In genomic region chr7:141427134-141427533, GRCh38 we compare ENCODE assay signal across 39 cellular contexts.
"Had no signal": no experiment of that assay in that cellular context is flagged by ENCODE, and none has a peak within 500 bp of the region (broad histone marks: within the 10 kb centered on the region; RNA-seq: fewer than 3 reads in every experiment).

No MANE protein-coding gene starts in this region.

- H3K27ac ChIP-seq: adrenal gland, ascending aorta, body of pancreas, brain microvascular endothelial cell, breast epithelium, cardiac muscle cell had no signal

- H3K27me3 Mint-ChIP-seq: brain had no signal

- H3K36me3 ChIP-seq: adrenal gland, ascending aorta, brain microvascular endothelial cell, breast epithelium, cardiac muscle cell had no signal

- H3K27ac Mint-ChIP-seq: activated naive CD4-positive, alpha-beta T cell treated with anti-CD3 and anti-CD28 coated beads for 36 hours; activated naive CD4-positive, alpha-beta T cell treated with anti-CD3 and anti-CD28 coated beads, Interleukin-2, amount 10 ng/mL, durations not matched to agents 7 days and 5 days; activated naive CD4-positive, alpha-beta T cell treated with anti-CD3 and anti-CD28 coated beads, Interleukin-2, amount 50 U/mL, for 24 hours; activated naive CD4-positive, alpha-beta T cell treated with anti-CD3 and anti-CD28 coated beads, Interleukin-2, amount 50 U/mL, for 72 hours; activated naive CD8-positive, alpha-beta T cell; activated naive CD8-positive, alpha-beta T cell treated with anti-CD3 and anti-CD28 coated beads for 36 hours; activated naive CD8-positive, alpha-beta T cell treated with anti-CD3 and anti-CD28 coated beads, Interleukin-2, amount 10 ng/mL, durations not matched to agents 7 days and 5 days; activated naive CD8-positive, alpha-beta T cell treated with anti-CD3 and anti-CD28 coated beads, Interleukin-2, amount 50 U/mL, for 24 hours; activated T-cell treated with anti-CD3 and anti-CD28 coated beads, Interleukin-2, amount 50 U/mL, for 24 hours; activated T-cell treated with anti-CD3 and anti-CD28 coated beads, Interleukin-2, amount 50 U/mL, for 72 hours; activated T-helper 1 cell treated with anti-CD3 and anti-CD28 coated beads, Interleukin-12 subunit alpha, Interleukin-12 subunit beta, Interleukin-2, Interleukin-4 antibody, amounts not matched to agents 30 ng/mL and 10 ng/mL and 1 ng/mL, durations not matched to agents 14 hours and 24 hours and 36 hours; activated T-helper 17 cell treated with anti-CD3 and anti-CD28 coated beads, Interleukin-2, amount 50 U/mL, for 72 hours; activated T-helper 2 cell treated with anti-CD3 and anti-CD28 coated beads, Interferon-gamma antibody, Interleukin-2, Interleukin-4, amounts not matched to agents 10 μg/mL and 5 μg/mL and 100 μg/mL, durations not matched to agents 14 hours and 24 hours and 36 hours; brain had no signal

- H3K4me3 ChIP-seq: adrenal gland, ascending aorta, body of pancreas, breast epithelium, cardiac muscle cell had no signal

- H3K27me3 ChIP-seq: adrenal gland, ascending aorta, body of pancreas, brain microvascular endothelial cell, breast epithelium, cardiac muscle cell had no signal

- FAIRE-seq: astrocyte, bronchial epithelial cell had no signal

- H3K4me1 ChIP-seq: adrenal gland, ascending aorta, body of pancreas, breast epithelium had no signal

- ATAC-seq: activated naive CD4-positive, alpha-beta T cell treated with anti-CD3 and anti-CD28 coated beads, Interleukin-2, amount 50 U/mL, for 72 hours; activated naive CD8-positive, alpha-beta T cell treated with anti-CD3 and anti-CD28 coated beads, Interleukin-2, amount 50 U/mL, for 24 hours; activated T-cell treated with anti-CD3 and anti-CD28 coated beads, Interleukin-2, amount 50 U/mL, for 4 hours; activated T-cell treated with anti-CD3 and anti-CD28 coated beads, Interleukin-2, amount 50 U/mL, for 72 hours; activated T-helper 17 cell treated with anti-CD3 and anti-CD28 coated beads, Interleukin-2, amount 50 U/mL, for 72 hours; body of pancreas had no signal

- H3K9me3 Mint-ChIP-seq: activated naive CD4-positive, alpha-beta T cell treated with anti-CD3 and anti-CD28 coated beads, Interleukin-2, amount 10 ng/mL, durations not matched to agents 7 days and 5 days had no signal

- H3K4me1 Mint-ChIP-seq: activated naive CD4-positive, alpha-beta T cell treated with anti-CD3 and anti-CD28 coated beads, Interleukin-2, amount 10 ng/mL, durations not matched to agents 7 days and 5 days; activated naive CD4-positive, alpha-beta T cell treated with anti-CD3 and anti-CD28 coated beads, Interleukin-2, amount 50 U/mL, for 24 hours; activated naive CD8-positive, alpha-beta T cell treated with anti-CD3 and anti-CD28 coated beads for 36 hours; activated naive CD8-positive, alpha-beta T cell treated with anti-CD3 and anti-CD28 coated beads, Interleukin-2, amount 10 ng/mL, durations not matched to agents 7 days and 5 days; activated naive CD8-positive, alpha-beta T cell treated with anti-CD3 and anti-CD28 coated beads, Interleukin-2, amount 50 U/mL, for 24 hours; activated T-helper 17 cell treated with anti-CD3 and anti-CD28 coated beads, Interleukin-2, amount 50 U/mL, for 72 hours; central memory CD8-positive, alpha-beta T cell had no signal

- H3K36me3 Mint-ChIP-seq: activated naive CD4-positive, alpha-beta T cell treated with anti-CD3 and anti-CD28 coated beads, Interleukin-2, amount 10 ng/mL, durations not matched to agents 7 days and 5 days; activated naive CD4-positive, alpha-beta T cell treated with anti-CD3 and anti-CD28 coated beads, Interleukin-2, amount 50 U/mL, for 24 hours; activated naive CD8-positive, alpha-beta T cell; activated naive CD8-positive, alpha-beta T cell treated with anti-CD3 and anti-CD28 coated beads for 36 hours; activated naive CD8-positive, alpha-beta T cell treated with anti-CD3 and anti-CD28 coated beads, Interleukin-2, amount 10 ng/mL, durations not matched to agents 7 days and 5 days had no signal

- H3K9me3 ChIP-seq: ascending aorta, body of pancreas had no signal

- H3K4me3 Mint-ChIP-seq: activated naive CD4-positive, alpha-beta T cell treated with anti-CD3 and anti-CD28 coated beads for 36 hours; activated naive CD4-positive, alpha-beta T cell treated with anti-CD3 and anti-CD28 coated beads, Interleukin-2, amount 10 ng/mL, durations not matched to agents 7 days and 5 days; activated naive CD4-positive, alpha-beta T cell treated with anti-CD3 and anti-CD28 coated beads, Interleukin-2, amount 50 U/mL, for 24 hours; activated naive CD8-positive, alpha-beta T cell; activated naive CD8-positive, alpha-beta T cell treated with anti-CD3 and anti-CD28 coated beads for 36 hours; activated naive CD8-positive, alpha-beta T cell treated with anti-CD3 and anti-CD28 coated beads, Interleukin-2, amount 10 ng/mL, durations not matched to agents 7 days and 5 days; activated naive CD8-positive, alpha-beta T cell treated with anti-CD3 and anti-CD28 coated beads, Interleukin-2, amount 50 U/mL, for 24 hours; activated T-cell treated with anti-CD3 and anti-CD28 coated beads, Interleukin-2, amount 50 U/mL, for 24 hours; activated T-cell treated with anti-CD3 and anti-CD28 coated beads, Interleukin-2, amount 50 U/mL, for 4 hours; activated T-cell treated with anti-CD3 and anti-CD28 coated beads, Interleukin-2, amount 50 U/mL, for 72 hours; activated T-helper 1 cell treated with anti-CD3 and anti-CD28 coated beads, Interleukin-12 subunit alpha, Interleukin-12 subunit beta, Interleukin-2, Interleukin-4 antibody, amounts not matched to agents 30 ng/mL and 10 ng/mL and 1 ng/mL, durations not matched to agents 14 hours and 24 hours and 36 hours; activated T-helper 17 cell treated with anti-CD3 and anti-CD28 coated beads, Interleukin-2, amount 50 U/mL, for 72 hours; brain; central memory CD8-positive, alpha-beta T cell had no signal

- DNase-seq: activated effector memory CD4-positive, alpha-beta T cell treated with anti-CD3 and anti-CD28 coated beads, Interleukin-2, amount 50 U/mL, for 16 hours; activated effector memory CD4-positive, alpha-beta T cell treated with Interleukin-2 at 50 U/mL for 16 hours; activated gamma-delta T cell; activated gamma-delta T cell treated with Interleukin-2 at 50 U/mL for 16 hours; activated naive CD4-positive, alpha-beta T cell; activated naive CD4-positive, alpha-beta T cell treated with anti-CD3 and anti-CD28 coated beads for 36 hours; activated naive CD4-positive, alpha-beta T cell treated with anti-CD3 and anti-CD28 coated beads, Interleukin-2, amount 10 ng/mL, durations not matched to agents 7 days and 5 days; activated naive CD4-positive, alpha-beta T cell treated with anti-CD3 and anti-CD28 coated beads, Interleukin-2, amount 50 U/mL, for 16 hours; activated naive CD4-positive, alpha-beta T cell treated with Interleukin-2 at 50 U/mL for 16 hours; activated naive CD8-positive, alpha-beta T cell treated with anti-CD3 and anti-CD28 coated beads for 36 hours; activated naive CD8-positive, alpha-beta T cell treated with anti-CD3 and anti-CD28 coated beads, Interleukin-2, amount 10 ng/mL, durations not matched to agents 7 days and 5 days; activated naive CD8-positive, alpha-beta T cell treated with anti-CD3 and anti-CD28 coated beads, Interleukin-2, amount 50 U/mL, for 24 hours; activated T-cell treated with anti-CD3 and anti-CD28 coated beads, Interleukin-2, amount 50 U/mL, for 24 hours; activated T-cell treated with anti-CD3 and anti-CD28 coated beads, Interleukin-2, amount 50 U/mL, for 4 hours; activated T-cell treated with anti-CD3 and anti-CD28 coated beads, Interleukin-2, amount 50 U/mL, for 48 hours; activated T-cell treated with anti-CD3 and anti-CD28 coated beads, Interleukin-2, amount 50 U/mL, for 72 hours; adrenal gland; amniotic stem cell; amygdala; anterior cingulate cortex; aorta; body of pancreas; brain microvascular endothelial cell; caudate nucleus; central memory CD4-positive, alpha-beta T cell; cerebellar nuclear complex had no signal
